9 cellular contexts compared by ENCODE assay signal in the genomic region with DNA sequence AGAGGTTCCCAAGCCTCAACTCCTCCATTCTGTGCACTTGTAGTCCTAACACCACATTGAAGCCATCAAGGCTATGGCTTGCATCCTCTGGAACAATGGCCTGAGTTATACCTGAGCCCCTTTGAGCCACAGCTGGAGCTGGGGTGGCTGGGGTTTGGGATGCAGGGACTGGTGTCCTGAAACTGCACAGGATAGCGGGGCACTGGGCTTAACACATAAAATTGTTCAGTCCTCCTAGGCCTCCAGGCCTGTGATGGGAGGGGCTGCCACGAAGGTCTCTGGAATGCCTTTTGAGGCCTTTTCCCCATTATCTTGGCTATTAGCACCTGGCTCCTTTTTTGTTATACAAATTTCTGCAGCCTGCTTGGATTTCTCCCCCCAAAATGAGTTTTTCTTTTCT. TPM values are rescaled to one million over a fixed set of nuclear protein-coding genes. Genes with fewer than 3 reads are reported as not detected.
"Had no signal": no experiment of that assay in that cellular context is flagged by ENCODE, and none has a peak within 500 bp of the region (broad histone marks: within the 10 kb centered on the region; RNA-seq: fewer than 3 reads in every experiment).

No MANE protein-coding gene starts in this region.

- H3K4me2 ChIP-seq: KMS-11 had no signal

- ATAC-seq: HCT116 had no signal

- H3K4me1 ChIP-seq: HAP-1 had no signal

- H3K9ac ChIP-seq: KMS-11 had no signal

- H3K27ac ChIP-seq: KMS-11 had no signal

- H3K4me3 ChIP-seq: HAP-1 had no signal

- FAIRE-seq: HTR-8/SVneo had no signal

- DNase-seq: GOT3, H7, IMR-90, KBM-7 had no signal

- H3K36me3 ChIP-seq: HAP-1 had no signal

RNA-seq across cellular contexts. Expression of a gene that starts 35.5 kb away (rescaled TPM):
- total RNA-seq: H7, HT-29 had no signal
